Comparison of ENCODE assay signal across 1 cellular context in genomic region chr12:119229205-119229604, GRCh38.
TF ChIP-seq lines count a peak whose summit lies in the region.

No MANE protein-coding gene starts in this region.

TF ChIP-seq in GM23338, 12 proteins besides CTCF, POLR2A, EP300 and RAD21 (continued from another document):
- TF ChIP-seq ZNF462 (CRISPR knock-in tag; IDR thresholded peaks at IDR 0.05) (no peak), EZH2phosphoT487 (IDR thresholded peaks at IDR 0.05; ENCODE audit: unreplicated experiment) (no peak), JUNB (IDR thresholded peaks at IDR 0.05; ENCODE audit: unreplicated experiment) (no peak), CREB1 (CRISPR knock-in tag; IDR thresholded peaks at IDR 0.05; ENCODE audit: low read depth) (no peak), ETS1 (IDR thresholded peaks at IDR 0.05) (no peak), ZNF331 (CRISPR knock-in tag; IDR thresholded peaks at IDR 0.05; ENCODE audit: low read depth) (no peak), REST (IDR thresholded peaks at IDR 0.05; ENCODE audit: unreplicated experiment) (no peak)
